Comparison of ENCODE assay signal across 1 cellular context in the genomic region with DNA sequence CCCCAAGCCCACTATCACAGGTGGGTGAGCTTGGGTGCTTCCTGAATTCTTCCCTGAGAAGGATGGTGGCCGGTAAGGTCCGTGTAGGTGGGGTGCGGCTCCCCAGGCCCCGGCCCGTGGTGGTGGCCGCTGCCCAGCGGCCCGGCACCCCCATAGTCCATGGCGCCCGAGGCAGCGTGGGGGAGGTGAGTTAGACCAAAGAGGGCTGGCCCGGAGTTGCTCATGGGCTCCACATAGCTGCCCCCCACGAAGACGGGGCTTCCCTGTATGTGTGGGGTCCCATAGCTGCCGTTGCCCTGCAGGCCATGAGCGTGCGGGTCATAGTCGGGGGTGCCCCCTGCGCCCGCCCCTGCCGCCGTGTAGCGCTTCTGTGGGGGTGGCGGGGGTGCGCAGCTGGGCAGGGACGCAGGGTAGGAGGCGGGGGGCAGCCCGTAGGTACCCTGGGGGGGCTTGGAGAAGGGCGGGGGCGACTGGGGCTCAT.
TF ChIP-seq lines count a peak whose summit lies in the region.

No MANE protein-coding gene starts in this region.

TF ChIP-seq in K562, 482 proteins besides CTCF, POLR2A, EP300 and RAD21:
- no peak for TF ChIP-seq GATAD2B (IDR thresholded peaks at IDR 0.05; ENCODE audit: borderline replicate concordance)
- TF ChIP-seq, protein P1, sequence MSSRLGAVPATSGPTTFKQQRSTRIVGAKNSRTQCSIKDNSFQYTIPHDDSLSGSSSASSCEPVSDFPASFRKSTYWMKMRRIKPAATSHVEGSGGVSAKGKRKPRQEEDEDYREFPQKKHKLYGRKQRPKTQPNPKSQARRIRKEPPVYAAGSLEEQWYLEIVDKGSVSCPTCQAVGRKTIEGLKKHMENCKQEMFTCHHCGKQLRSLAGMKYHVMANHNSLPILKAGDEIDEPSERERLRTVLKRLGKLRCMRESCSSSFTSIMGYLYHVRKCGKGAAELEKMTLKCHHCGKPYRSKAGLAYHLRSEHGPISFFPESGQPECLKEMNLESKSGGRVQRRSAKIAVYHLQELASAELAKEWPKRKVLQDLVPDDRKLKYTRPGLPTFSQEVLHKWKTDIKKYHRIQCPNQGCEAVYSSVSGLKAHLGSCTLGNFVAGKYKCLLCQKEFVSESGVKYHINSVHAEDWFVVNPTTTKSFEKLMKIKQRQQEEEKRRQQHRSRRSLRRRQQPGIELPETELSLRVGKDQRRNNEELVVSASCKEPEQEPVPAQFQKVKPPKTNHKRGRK (tag; IDR thresholded peaks at IDR 0.05) = peak; percentile 23; the same call in 1 of the 2 replicates
